24 cellular contexts compared by ENCODE assay signal in genomic region chr14:51954657-51955056, GRCh38. TPM values are rescaled to one million over a fixed set of nuclear protein-coding genes. Genes with fewer than 3 reads are reported as not detected.
DNase-seq lines count a peak whose midpoint lies in the region; ATAC-seq, FAIRE-seq and TF ChIP-seq lines count a peak whose summit lies in the region.
"Had no signal": no experiment of that assay in that cellular context is flagged by ENCODE, and none has a peak within 500 bp of the region (broad histone marks: within the 10 kb centered on the region; RNA-seq: fewer than 3 reads in every experiment).

No MANE protein-coding gene starts in this region.

- no peaks in the 10 kb centered on the region for H3K27me3 ChIP-seq in GM23338 (ENCODE audit: insufficient read depth)
- H3K27me3 ChIP-seq: Peyer's patch had no signal

- H3K27me3 Mint-ChIP-seq in GM23338 (ENCODE audit: insufficient read depth, low read depth, poor library complexity) (peaks cover 2% of the 10 kb centered on the region), T-helper 17 cell (no peaks in the 10 kb centered on the region)
- no peaks in the 10 kb centered on the region for H3K27me3 Mint-ChIP-seq in natural killer cell treated with Interleukin-12 subunit alpha and Interleukin-12 subunit beta and Interleukin-15 and Interleukin-18, amount 100 ng/mL, for 72 hours
- H3K27me3 Mint-ChIP-seq: brain; stimulated activated naive B cell treated with anti-CD40 and anti-IgM and Interleukin-4, amounts not matched to agents 10 μg/mL and 1 μg/mL and 100 μg/mL, for 72 hours had no signal

- no peak for FAIRE-seq in GM12891 (lab: Jason Lieb, UNC)
- FAIRE-seq: endothelial cell of umbilical vein had no signal

- peaks cover 22% of the 10 kb centered on the region for H3K9me3 Mint-ChIP-seq in GM23338
- H3K9me3 Mint-ChIP-seq in natural killer cell treated with Interleukin-12 subunit alpha and Interleukin-12 subunit beta and Interleukin-15 and Interleukin-18, amount 100 ng/mL, for 72 hours = peaks cover 5% of the 10 kb centered on the region

- no peaks in the 10 kb centered on the region for H3K79me2 ChIP-seq in GM23338 (replicated peaks; ENCODE audit: insufficient read depth)

- no peaks in the 10 kb centered on the region for H3K36me3 ChIP-seq in GM23338 (ENCODE audit: insufficient read depth)
- H3K36me3 ChIP-seq: thoracic aorta had no signal

- no peaks in the 10 kb centered on the region for H3K4me1 ChIP-seq in GM23338 (ENCODE audit: insufficient read depth)
- H3K4me1 ChIP-seq: Peyer's patch had no signal

- H4K20me1 ChIP-seq in GM23338 (replicated peaks; ENCODE audit: insufficient read depth) = no peaks in the 10 kb centered on the region

- peaks cover 22% of the 10 kb centered on the region for H3K36me3 Mint-ChIP-seq in GM23338 (ENCODE audit: low read depth)
- H3K36me3 Mint-ChIP-seq in T-helper 17 cell (ENCODE audit: low read depth) = peaks cover 24% of the 10 kb centered on the region
- peaks cover 63% of the 10 kb centered on the region for H3K36me3 Mint-ChIP-seq in natural killer cell treated with Interleukin-12 subunit alpha and Interleukin-12 subunit beta and Interleukin-15 and Interleukin-18, amount 100 ng/mL, for 72 hours

- H2AFZ ChIP-seq in GM23338 = 0 out of 2 replicates have a peak overlapping the region, but pooled peaks have one; percentile 21

- H3K9me2 ChIP-seq in GM23338 (ENCODE audit: insufficient read depth) = peaks cover 6% of the 10 kb centered on the region; the same call in 1 of the 2 replicates

- peaks cover 4% of the 10 kb centered on the region for H3K9me3 ChIP-seq in T-helper 17 cell (ENCODE audit: control insufficient read depth, low read length, poor library complexity, severe bottlenecking)
- H3K9me3 ChIP-seq: thoracic aorta had no signal

- H3K4me2 ChIP-seq in GM23338 = no peak overlapping the region

- H3K4me1 Mint-ChIP-seq in GM23338 (no peaks in the 10 kb centered on the region), T-helper 17 cell (peaks cover 20% of the 10 kb centered on the region)
- peaks cover 60 to 63% of the 10 kb centered on the region in 2 donors for H3K4me1 Mint-ChIP-seq in natural killer cell treated with Interleukin-12 subunit alpha and Interleukin-12 subunit beta and Interleukin-15 and Interleukin-18, amount 100 ng/mL, for 72 hours (ENCODE audit: low read depth in 2 of 2)

- no peak for TF ChIP-seq POLR2A in GM12891 (IDR thresholded peaks at IDR 0.05; ENCODE audit: low read depth, low read length)

- H3K27ac ChIP-seq in GM23338 (ENCODE audit: low read depth) = no peak overlapping the region
- H3K27ac ChIP-seq: coronary artery, Peyer's patch, thoracic aorta had no signal

- DNase-seq in NCI-H82 (lab: John Stamatoyannopoulos, UW) (peak; percentile 5), NCI-H82 treated with DMSO at 0.1 percent for 48 hours (lab: John Stamatoyannopoulos, UW; ENCODE audit: unreplicated experiment) (no peak), GM23338 (ENCODE audit: low spot score) (peak; percentile 42), T-helper 17 cell (no peak), GM12891 (ENCODE audit: insufficient read length, low spot score) (no peak)
- no peak for DNase-seq in natural killer cell treated with Interleukin-12 subunit alpha and Interleukin-12 subunit beta and Interleukin-15 and Interleukin-18, amount 100 ng/mL, for 72 hours (ENCODE audit: low spot score)
- DNase-seq: ACHN; activated CD4-positive, CD25-positive, alpha-beta regulatory T cell; KBM-7; mammary epithelial cell; MV-4-11; NCI-H2029 treated with DMSO at 0.1 percent for 48 hours; NCI-H524 treated with DMSO at 0.1 percent for 48 hours; Peyer's patch; posterior cingulate gyrus; stimulated activated naive B cell treated with anti-CD40 and anti-IgM and Interleukin-4, amounts not matched to agents 10 μg/mL and 1 μg/mL and 100 μg/mL, for 72 hours; T-helper 9 cell had no signal

- peak; percentile 35 to 63 for TF ChIP-seq CTCF in GM23338 (conservative IDR thresholded peaks at IDR 0.05; ENCODE audit: low read depth in 2 of 2)

- no peak overlapping the region for H3K4me3 ChIP-seq in GM23338
- H3K4me3 ChIP-seq: coronary artery, Peyer's patch, thoracic aorta had no signal

- H3K27ac Mint-ChIP-seq in GM23338 (no peak overlapping the region), T-helper 17 cell (peak overlapping the region; percentile 34)
- peak overlapping the region; percentile 4 to 56 for H3K27ac Mint-ChIP-seq in natural killer cell treated with Interleukin-12 subunit alpha and Interleukin-12 subunit beta and Interleukin-15 and Interleukin-18, amount 100 ng/mL, for 72 hours
- H3K27ac Mint-ChIP-seq: stimulated activated naive B cell treated with anti-CD40 and anti-IgM and Interleukin-4, amounts not matched to agents 10 μg/mL and 1 μg/mL and 100 μg/mL, for 72 hours had no signal

- ATAC-seq in GM23338 (peak; percentile 32; the same call in 2 of the 3 replicates), T-helper 17 cell (no peak), HG02970 (IDR thresholded peaks at IDR 0.05; ENCODE audit: low FRiP score, unreplicated experiment) (no peak), HG02884 (IDR thresholded peaks at IDR 0.05; ENCODE audit: unreplicated experiment) (no peak)
- no peak for ATAC-seq in natural killer cell treated with Interleukin-12 subunit alpha and Interleukin-12 subunit beta and Interleukin-15 and Interleukin-18, amount 100 ng/mL, for 72 hours
- ATAC-seq: stimulated activated naive B cell treated with anti-CD40 and anti-IgM and Interleukin-4, amounts not matched to agents 10 μg/mL and 1 μg/mL and 100 μg/mL, for 72 hours had no signal

- H3K4me3 Mint-ChIP-seq in GM23338 = no peak overlapping the region
- no peak overlapping the region for H3K4me3 Mint-ChIP-seq in T-helper 17 cell
- no peak overlapping the region for H3K4me3 Mint-ChIP-seq in natural killer cell treated with Interleukin-12 subunit alpha and Interleukin-12 subunit beta and Interleukin-15 and Interleukin-18, amount 100 ng/mL, for 72 hours
- H3K4me3 Mint-ChIP-seq: brain; CD14-positive monocyte; stimulated activated naive B cell treated with anti-CD40 and anti-IgM and Interleukin-4, amounts not matched to agents 10 μg/mL and 1 μg/mL and 100 μg/mL, for 72 hours had no signal

- no peaks in the 10 kb centered on the region for H3F3A ChIP-seq in GM23338 (replicated peaks; ENCODE audit: low read depth)

TF ChIP-seq in GM23338, 12 proteins besides CTCF, POLR2A, EP300 and RAD21 (continues in another document):
- TF ChIP-seq ZNF331 (CRISPR knock-in tag; IDR thresholded peaks at IDR 0.05; ENCODE audit: low read depth) = no peak
- no peak for TF ChIP-seq CREB1 (CRISPR knock-in tag; IDR thresholded peaks at IDR 0.05; ENCODE audit: low read depth)
- TF ChIP-seq NANOG (IDR thresholded peaks at IDR 0.05; ENCODE audit: borderline replicate concordance) = no peak

TF ChIP-seq in GM12891, 5 proteins besides CTCF, POLR2A, EP300 and RAD21:
- TF ChIP-seq POLR2AphosphoS5 (IDR thresholded peaks at IDR 0.05; ENCODE audit: low read depth, low read length) (no peak), PAX5 (IDR thresholded peaks at IDR 0.05; ENCODE audit: insufficient read depth, low read length, severe bottlenecking) (no peak), POU2F2 (IDR thresholded peaks at IDR 0.05; ENCODE audit: low read depth, low read length) (no peak), SPI1 (IDR thresholded peaks at IDR 0.05; ENCODE audit: low read depth, low read length) (no peak), TAF1 (IDR thresholded peaks at IDR 0.05; ENCODE audit: low read depth, low read length) (no peak)
TF ChIP-seq in GM12891: peak in this region for 0.

RNA-seq across cellular contexts. Expression of gene RTRAF, which starts 34.7 kb away (rescaled TPM):
- 150 and 184 TPM in 2 replicates for total RNA-seq in GM23338 (2014; rRNA removed; shearing (Covaris generic))
- 715 and 729 TPM in 2 replicates for polyA plus RNA-seq in GM23338 (2016; fragmentation: Nextera tagmentation; extraction: Ambion mirVana)
- total RNA-seq in T-helper 17 cell = 100 to 1,000 TPM; 123 to 135 TPM
- total RNA-seq in natural killer cell treated with Interleukin-12 subunit alpha and Interleukin-12 subunit beta and Interleukin-15 and Interleukin-18, amount 100 ng/mL, for 72 hours = 100 to 1,000 TPM; 146 to 160 TPM
- polyA plus RNA-seq in GM12891 (2012; ENCODE audit: low read depth, missing spikeins) = 338 TPM

Comparison
In these comparisons a context has a peak if more than half of its experiments do, and no peak if none do; other contexts are left out.
1. DNase-seq: peak in NCI-H82 (single experiment) and GM23338 (single experiment); none in NCI-H82 treated with DMSO at 0.1 percent for 48 hours (single experiment), T-helper 17 cell (0 of 3), natural killer cell treated with Interleukin-12 subunit alpha and Interleukin-12 subunit beta and Interleukin-15 and Interleukin-18, amount 100 ng/mL, for 72 hours (single experiment) and GM12891 (single experiment).